Comparison of ENCODE assay signal across 1 cellular context in the genomic region with DNA sequence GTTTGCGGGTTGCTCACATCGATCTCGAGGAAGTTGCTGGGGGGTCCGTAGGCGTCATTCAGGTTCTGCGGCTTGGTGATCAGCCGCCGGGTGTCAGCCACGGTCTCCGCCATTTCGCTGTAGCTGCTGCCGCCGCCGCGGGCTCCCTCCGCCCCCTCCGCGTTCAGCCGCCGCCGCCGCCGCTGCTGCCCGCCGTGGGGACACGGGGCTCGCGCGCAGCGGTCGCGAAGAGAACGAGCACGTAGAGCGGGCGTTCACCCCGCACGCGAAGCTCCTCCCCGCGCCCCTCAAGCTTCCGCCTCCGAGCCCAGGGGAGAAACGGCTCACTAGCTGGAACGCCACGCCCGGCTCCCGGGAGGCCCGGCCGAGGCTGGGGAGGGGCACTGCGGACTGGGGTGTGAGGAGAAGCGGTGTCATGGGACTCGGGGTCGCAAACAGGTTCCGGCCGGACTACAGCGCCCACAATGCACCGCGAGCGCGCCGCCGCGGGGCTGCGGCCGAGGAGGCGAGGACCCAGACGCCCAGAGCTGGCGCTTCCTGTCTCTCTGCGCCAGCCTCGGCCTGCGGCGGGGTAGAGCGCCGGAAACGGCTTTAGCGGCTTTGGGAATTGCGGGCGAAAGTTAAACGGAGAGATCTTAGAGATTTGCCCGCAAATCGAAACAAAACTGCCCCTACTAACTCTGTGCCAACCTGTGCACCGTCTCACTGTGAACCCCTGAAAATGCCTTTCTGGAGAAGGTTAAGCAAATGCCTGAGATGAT.
TF ChIP-seq lines count a peak whose summit lies in the region.

SNX3 (minus strand) TSS at position 232 of the 761 bp plus-strand sequence; CDS start at position 113, 119 bp downstream.

TF ChIP-seq in HCT116, 20 proteins besides CTCF, POLR2A, EP300 and RAD21 (continued from another document):
- no peak for TF ChIP-seq REST (IDR thresholded peaks at IDR 0.05; ENCODE audit: low read depth)
- TF ChIP-seq, protein P1, sequence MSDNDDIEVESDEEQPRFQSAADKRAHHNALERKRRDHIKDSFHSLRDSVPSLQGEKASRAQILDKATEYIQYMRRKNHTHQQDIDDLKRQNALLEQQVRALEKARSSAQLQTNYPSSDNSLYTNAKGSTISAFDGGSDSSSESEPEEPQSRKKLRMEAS (IDR thresholded peaks at IDR 0.05): peak; percentile 87
- TF ChIP-seq ZFX (IDR thresholded peaks at IDR 0.05): peak; percentile 30; the same call in 1 of the 2 replicates
- no peak for TF ChIP-seq FOSL1 (IDR thresholded peaks at IDR 0.05; ENCODE audit: low read depth)
- no peak for TF ChIP-seq EZH2 (IDR thresholded peaks at IDR 0.05)
TF ChIP-seq in HCT116: peak in this region for 10.
